ENCODE assay signal across 22 cellular contexts in the genomic region with DNA sequence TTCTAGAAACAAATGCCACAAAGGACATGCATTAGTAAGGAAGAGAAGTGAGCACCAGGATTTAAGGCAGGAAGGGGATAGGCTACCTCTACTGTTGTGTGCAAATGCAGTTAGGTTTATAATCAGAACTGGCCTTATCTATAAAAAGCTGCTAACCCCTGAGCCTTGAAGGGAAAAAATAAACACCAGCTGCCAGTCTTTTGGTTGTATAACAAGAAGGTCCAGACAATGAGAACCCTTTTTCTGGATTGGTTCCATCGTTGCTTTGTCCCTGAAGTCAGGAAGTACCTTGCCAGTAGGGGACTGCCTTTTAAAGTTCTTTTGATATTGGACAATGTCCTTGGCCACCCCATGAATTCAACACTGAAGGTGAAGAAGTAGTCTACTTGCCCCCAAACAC.
"Had no signal": no experiment of that assay in that cellular context is flagged by ENCODE, and none has a peak within 500 bp of the region (broad histone marks: within the 10 kb centered on the region; RNA-seq: fewer than 3 reads in every experiment).

No MANE protein-coding gene starts in this region.

- H3K9me3 Mint-ChIP-seq: effector memory CD8-positive, alpha-beta T cell; neural progenitor cell; stimulated activated memory B cell treated with anti-CD40 and anti-IgM and Interleukin-4, amounts not matched to agents 10 μg/mL and 1 μg/mL and 100 μg/mL, for 72 hours; stimulated activated naive CD8-positive, alpha-beta T cell treated with anti-CD3 and anti-CD28 coated beads, Interleukin-15, Interleukin-2, amounts not matched to agents 100 ng/mL and 50 ng/mL, for 24 hours had no signal

- H3K36me3 Mint-ChIP-seq: natural killer cell; neural progenitor cell; stimulated activated memory B cell treated with anti-CD40 and anti-IgM and Interleukin-4, amounts not matched to agents 10 μg/mL and 1 μg/mL and 100 μg/mL, for 72 hours had no signal

- H3K27ac ChIP-seq: foreskin keratinocyte, heart right ventricle, neural progenitor cell, parathyroid adenoma, psoas muscle, right lobe of liver, tibial artery, upper lobe of left lung, uterus had no signal

- H3K4me3 ChIP-seq: heart right ventricle, neural progenitor cell, psoas muscle, right lobe of liver, spleen, tibial artery, upper lobe of left lung, uterus had no signal

- H3K27me3 ChIP-seq: foreskin keratinocyte, heart right ventricle, neural progenitor cell, right lobe of liver, spleen, tibial artery, upper lobe of left lung, uterus had no signal

- H2AFZ ChIP-seq: neural progenitor cell, parathyroid adenoma had no signal

- H3K4me3 Mint-ChIP-seq: effector memory CD8-positive, alpha-beta T cell; natural killer cell; neural progenitor cell; stimulated activated memory B cell treated with anti-CD40 and anti-IgM and Interleukin-4, amounts not matched to agents 10 μg/mL and 1 μg/mL and 100 μg/mL, for 72 hours; stimulated activated naive CD8-positive, alpha-beta T cell treated with anti-CD3 and anti-CD28 coated beads, Interleukin-15, Interleukin-2, amounts not matched to agents 100 ng/mL and 50 ng/mL, for 24 hours had no signal

- H3K4me2 ChIP-seq: neural progenitor cell had no signal

- H3K9ac ChIP-seq: neural progenitor cell, parathyroid adenoma had no signal

- H3K9me3 ChIP-seq: heart right ventricle, psoas muscle, right lobe of liver, spleen, tibial artery, upper lobe of left lung, uterus had no signal

- DNase-seq: effector memory CD8-positive, alpha-beta T cell; erythroblast; foreskin keratinocyte; heart right ventricle; islet precursor cell; mammary epithelial cell; natural killer cell; nucleus accumbens; psoas muscle; retina; right lobe of liver; spleen; stimulated activated CD4-positive, alpha-beta T cell treated with anti-CD3 and anti-CD28 coated beads, Interleukin-15, amount 100 ng/mL, for 24 hours; stimulated activated CD4-positive, alpha-beta T cell treated with anti-CD3 and anti-CD28 coated beads, Interleukin-1b, Interleukin-23, amount 100 ng/mL, for 48 hours; stimulated activated CD4-positive, alpha-beta T cell treated with anti-CD3 and anti-CD28 coated beads, Interleukin-4, amount 100 ng/mL, for 24 hours; tibial artery; upper lobe of left lung; uterus had no signal

- H3K27ac Mint-ChIP-seq: effector memory CD8-positive, alpha-beta T cell; natural killer cell; neural progenitor cell; stimulated activated memory B cell treated with anti-CD40 and anti-IgM and Interleukin-4, amounts not matched to agents 10 μg/mL and 1 μg/mL and 100 μg/mL, for 72 hours had no signal

- H3K79me2 ChIP-seq: parathyroid adenoma had no signal

- H3K4me1 ChIP-seq: neural progenitor cell, parathyroid adenoma, psoas muscle, right lobe of liver, spleen, tibial artery, upper lobe of left lung, uterus had no signal

- H3K4me1 Mint-ChIP-seq: natural killer cell; neural progenitor cell; stimulated activated memory B cell treated with anti-CD40 and anti-IgM and Interleukin-4, amounts not matched to agents 10 μg/mL and 1 μg/mL and 100 μg/mL, for 72 hours had no signal

- H3K36me3 ChIP-seq: heart right ventricle, neural progenitor cell, right lobe of liver, spleen, tibial artery, upper lobe of left lung, uterus had no signal
